Comparison of ENCODE assay signal across 9 cellular contexts in the genomic region with DNA sequence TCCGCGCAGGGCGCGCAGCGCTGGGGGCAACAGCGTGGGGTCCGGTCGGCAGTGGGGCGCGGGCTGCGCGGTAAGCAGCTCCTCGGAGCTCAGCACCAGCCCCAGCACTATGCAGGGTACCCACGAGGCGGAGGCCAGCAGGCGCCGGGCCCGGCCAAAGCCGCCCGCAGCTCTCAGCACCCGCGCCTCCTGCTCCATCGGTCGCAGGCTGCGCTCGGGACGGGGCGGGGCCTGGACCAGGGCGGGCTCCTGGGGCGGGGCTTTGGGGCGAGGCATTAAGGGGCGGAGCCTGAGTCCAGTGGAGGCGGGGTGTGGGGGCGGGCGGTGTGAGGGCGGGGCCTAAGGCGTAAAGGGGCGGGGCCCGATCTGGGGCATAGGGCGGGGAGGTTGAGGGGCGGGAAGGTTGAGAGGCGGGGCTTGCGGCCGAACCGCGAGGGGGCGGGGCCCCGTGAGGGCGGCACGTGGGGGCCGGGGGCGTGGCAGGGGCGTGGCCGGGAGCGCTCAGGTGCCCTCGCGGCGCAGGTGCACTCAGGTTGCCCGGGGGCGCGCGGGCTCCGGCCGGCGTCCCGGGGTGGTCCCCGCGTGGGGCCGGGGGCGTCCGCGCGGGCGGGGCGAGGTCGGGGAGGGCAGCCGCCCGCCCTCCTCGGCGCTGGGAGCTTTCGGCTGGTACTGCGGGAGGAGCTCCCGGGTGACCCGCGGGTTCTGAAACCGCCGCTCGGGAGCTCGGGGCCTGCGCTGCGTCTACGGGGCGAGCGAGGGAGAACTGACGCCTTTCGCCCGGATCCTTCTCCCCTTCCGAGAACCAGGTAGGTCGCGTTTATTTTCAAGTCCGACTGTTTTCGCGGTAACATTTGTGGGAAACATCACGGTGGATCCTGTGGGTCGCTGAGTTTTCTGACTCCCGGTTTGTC. TPM values are rescaled to one million over a fixed set of nuclear protein-coding genes. Genes with fewer than 3 reads are reported as not detected.
DNase-seq lines count a peak whose midpoint lies in the region; ATAC-seq, FAIRE-seq and TF ChIP-seq lines count a peak whose summit lies in the region.
"Had no signal": no experiment of that assay in that cellular context is flagged by ENCODE, and none has a peak within 500 bp of the region (broad histone marks: within the 10 kb centered on the region; RNA-seq: fewer than 3 reads in every experiment).

No MANE protein-coding gene starts in this region.

- no peak for FAIRE-seq in kidney (lab: Jason Lieb, UNC)

- H3K9me3 ChIP-seq in MG63: no peaks in the 10 kb centered on the region
- no peaks in the 10 kb centered on the region for H3K9me3 ChIP-seq in kidney (ENCODE audit: control insufficient read depth in 1 of 2, low read length in 2 of 2)

- peaks cover 0 to 2% of the 10 kb centered on the region in 2 donors for H3K4me1 ChIP-seq in kidney (ENCODE audit: control insufficient read depth in 1 of 2, insufficient read depth in 1 of 2, low read depth in 1 of 2, low read length in 2 of 2)

- H3K4me3 ChIP-seq in MG63 (peak overlapping the region; percentile 21; the same call in 1 of the 2 replicates), cardiac fibroblast (replicated peaks in 1 of 2; ENCODE audit: low read depth in 2 of 2, low read length in 2 of 2) (peak overlapping the region; percentile 1 to 34), kidney (ENCODE audit: low read length in 2 of 2) (peak overlapping the region; percentile 45 to 49)

- no peak overlapping the region for H3K27ac ChIP-seq in kidney (ENCODE audit: low read depth in 2 of 2, low read length in 2 of 2)
- H3K27ac ChIP-seq: KMS-11 had no signal

- peaks cover 8% of the 10 kb centered on the region for H3K27me3 ChIP-seq in MG63

- DNase-seq in DMS53 (lab: John Stamatoyannopoulos, UW) (peak; percentile 90), MG63 (peak; percentile 59), cardiac fibroblast (ENCODE audit: low read depth in 2 of 2) (peak; percentile 68 to 78), kidney (peak; percentile 95), globus pallidus (ENCODE audit: low spot score) (no peak), midbrain (lab: John Stamatoyannopoulos, UW) (no peak)
- peak; percentile 81 for DNase-seq in stimulated activated CD4-positive, alpha-beta T cell treated with anti-CD3 and anti-CD28 coated beads, Interleukin-4, amount 100 ng/mL, for 1 hour

- intact Hi-C loops in kidney (cut with DNase I): no loop called here

- ATAC-seq in activated CD4-positive, CD25-positive, alpha-beta regulatory T cell treated with anti-CD3 and anti-CD28 coated beads, Interleukin-2, amount 50 U/mL, for 24 hours: peak; percentile 68 to 70

- H3K9ac ChIP-seq in kidney (ENCODE audit: low read length in 2 of 2): no peak overlapping the region
- H3K9ac ChIP-seq: KMS-11 had no signal

- no peaks in the 10 kb centered on the region for H3K36me3 ChIP-seq in MG63
- no peaks in the 10 kb centered on the region for H3K36me3 ChIP-seq in kidney (ENCODE audit: control insufficient read depth in 1 of 2, insufficient read depth in 2 of 2, low read length in 2 of 2)

- TF ChIP-seq CTCF in cardiac fibroblast (IDR thresholded peaks at IDR 0.05; ENCODE audit: low read depth, low read length): no peak
- TF ChIP-seq CTCF in kidney (IDR thresholded peaks at IDR 0.05; ENCODE audit: borderline replicate concordance, extremely low read depth, insufficient read depth): no peak

RNA-seq across cellular contexts. Expression of a gene that starts 1.4 kb away (rescaled TPM):
- total RNA-seq in MG63 (2014; rRNA removed; shearing (Covaris generic); ENCODE audit: low replicate concordance): 0.39 and 0.72 TPM in 2 replicates
- 1.8 TPM for total RNA-seq in kidney
- 0.47 TPM for polyA plus RNA-seq in kidney (ENCODE audit: insufficient read depth, low read depth, low replicate concordance)

RNA-seq across cellular contexts. Expression of a gene that starts 15.8 kb away (rescaled TPM):
- total RNA-seq in MG63 (2014; rRNA removed; shearing (Covaris generic); ENCODE audit: low replicate concordance): 1.8 and 5.1 TPM in 2 replicates
- total RNA-seq in kidney: 12.7 TPM
- 2.2 TPM for polyA plus RNA-seq in kidney (ENCODE audit: insufficient read depth, low read depth, low replicate concordance)

RNA-seq across cellular contexts. Expression of a gene that starts 30.2 kb away (rescaled TPM):
- 1.3 and 4.4 TPM in 2 replicates for total RNA-seq in MG63 (2014; rRNA removed; shearing (Covaris generic); ENCODE audit: low replicate concordance)
- 0.31 TPM for total RNA-seq in kidney
- polyA plus RNA-seq in kidney (ENCODE audit: insufficient read depth, low read depth, low replicate concordance): 0.22 TPM

Comparison
In these comparisons a context has a peak if more than half of its experiments do, and no peak if none do; other contexts are left out.
1. DNase-seq: peak in DMS53 (single experiment), MG63 (single experiment), cardiac fibroblast (2 of 2), kidney (single experiment) and stimulated activated CD4-positive, alpha-beta T cell treated with anti-CD3 and anti-CD28 coated beads, Interleukin-4, amount 100 ng/mL, for 1 hour (single experiment); none in globus pallidus (single experiment) and midbrain (single experiment).
2. Peak in every context shown above with its lines, with median percentiles within 50 percentile points of each other: H3K4me3 ChIP-seq.